ENCODE assay signal across 15 cellular contexts in genomic region chr15:66151809-66152208, GRCh38.
DNase-seq lines count a peak whose midpoint lies in the region; ATAC-seq lines count a peak whose summit lies in the region.
"Had no signal": no experiment of that assay in that cellular context is flagged by ENCODE, and none has a peak within 500 bp of the region (broad histone marks: within the 10 kb centered on the region; RNA-seq: fewer than 3 reads in every experiment).

No MANE protein-coding gene starts in this region.

- peak; percentile 87 for DNase-seq in DMS 273 treated with DMSO at 0.1 percent for 48 hours (lab: John Stamatoyannopoulos, UW)
- peak in 2 of 3 experiments; percentile 87 to 95 for DNase-seq in NCI-H1417 (lab: John Stamatoyannopoulos, UW)
- DNase-seq in NCI-H748 (lab: John Stamatoyannopoulos, UW; ENCODE audit: unreplicated experiment) = peak; percentile 88
- DNase-seq in iPS DF 19.7 (ENCODE audit: low read depth, low spot score) = peak; percentile 35
- no peak for DNase-seq in stimulated activated CD4-positive, alpha-beta T cell treated with anti-CD3 and anti-CD28 coated beads, Interleukin-4, amount 100 ng/mL, for 24 hours
- DNase-seq in cerebellum (ENCODE audit: low spot score) = no peak
- DNase-seq: activated CD4-positive, alpha-beta T cell treated with anti-CD3 and anti-CD28 coated beads, Interleukin-2, amount 50 U/mL, for 4 hours; activated naive CD4-positive, alpha-beta T cell treated with anti-CD3 and anti-CD28 coated beads, Interleukin-2, amount 50 U/mL, for 16 hours; kidney glomerular epithelial cell; stimulated activated CD4-positive, alpha-beta T cell treated with anti-CD3 and anti-CD28 coated beads, Interleukin-12 subunit alpha, Interleukin-12 subunit beta, amount 100 ng/mL, for 4 hours; stimulated activated CD8-positive, alpha-beta memory T cell treated with anti-CD3 and anti-CD28 coated beads, Interleukin-4, amount 100 ng/mL, for 48 hours; T-cell had no signal

- no peak for ATAC-seq in GM18867 (IDR thresholded peaks at IDR 0.05; ENCODE audit: unreplicated experiment)
- ATAC-seq in GM18868 (IDR thresholded peaks at IDR 0.05; ENCODE audit: unreplicated experiment) = no peak
- ATAC-seq: natural killer cell treated with Interleukin-12 subunit alpha and Interleukin-12 subunit beta and Interleukin-15 and Interleukin-18, amount 100 ng/mL, for 72 hours; T-cell had no signal

Comparison
In these comparisons a context has a peak if more than half of its experiments do, and no peak if none do; other contexts are left out.
1. DNase-seq: peak in DMS 273 treated with DMSO at 0.1 percent for 48 hours (single experiment), NCI-H1417 (2 of 3), NCI-H748 (single experiment) and iPS DF 19.7 (single experiment); none in stimulated activated CD4-positive, alpha-beta T cell treated with anti-CD3 and anti-CD28 coated beads, Interleukin-4, amount 100 ng/mL, for 24 hours (single experiment) and cerebellum (single experiment).